In the genomic region with DNA sequence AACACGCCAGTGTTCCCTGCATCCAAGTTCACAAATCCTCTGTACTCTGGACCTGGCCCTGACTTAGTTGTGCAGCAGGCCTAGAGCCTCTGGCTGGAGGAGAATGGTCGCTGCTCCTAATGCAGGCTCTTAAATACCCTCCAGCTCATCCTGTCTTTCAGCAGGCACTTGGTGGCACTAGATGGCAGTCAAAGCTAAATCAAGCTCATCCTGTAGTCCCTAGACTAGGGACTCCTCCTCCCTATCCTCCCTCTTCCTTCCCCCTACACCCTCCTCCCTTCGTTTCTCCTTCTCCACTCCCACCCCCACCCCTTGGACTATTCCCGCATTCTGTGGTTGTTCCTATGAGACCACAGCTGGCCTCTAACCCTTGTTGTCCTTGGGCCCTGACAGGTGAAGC, we compare ENCODE assay signal across 8 cellular contexts. TPM values are rescaled to one million over a fixed set of nuclear protein-coding genes. Genes with fewer than 3 reads are reported as not detected.
DNase-seq lines count a peak whose midpoint lies in the region; ATAC-seq and TF ChIP-seq lines count a peak whose summit lies in the region.

No MANE protein-coding gene starts in this region.

- H3K9me3 Mint-ChIP-seq in MCF 10A (ENCODE audit: unreplicated experiment) = no peaks in the 10 kb centered on the region

- H3K36me3 Mint-ChIP-seq in MCF 10A (ENCODE audit: insufficient read depth, unreplicated experiment) = no peaks in the 10 kb centered on the region

- H3K27ac Mint-ChIP-seq in MCF 10A (ENCODE audit: low read depth, unreplicated experiment) = no peak overlapping the region

- H3K36me3 ChIP-seq in breast epithelium = no peaks in the 10 kb centered on the region

- H3K27ac ChIP-seq in breast epithelium = no peak overlapping the region

- no peaks in the 10 kb centered on the region for H3K9me3 ChIP-seq in breast epithelium

- no peak overlapping the region for H3K4me3 Mint-ChIP-seq in MCF 10A (ENCODE audit: unreplicated experiment)

- TF ChIP-seq POLR2A in breast epithelium (IDR thresholded peaks at IDR 0.05) = no peak

- peaks cover 5% of the 10 kb centered on the region for H3K4me1 Mint-ChIP-seq in MCF 10A (ENCODE audit: insufficient read depth, unreplicated experiment)

- H3K4me3 ChIP-seq in breast epithelium = no peak overlapping the region

- no peaks in the 10 kb centered on the region for H3K4me1 ChIP-seq in breast epithelium

- peak; percentile 43 for TF ChIP-seq CTCF in MCF 10A (IDR thresholded peaks at IDR 0.05; ENCODE audit: unreplicated experiment)
- no peak for TF ChIP-seq CTCF in breast epithelium (IDR thresholded peaks at IDR 0.05)

- POLR2A ChIA-PET in MCF 10A (lab: Yijun Ruan, JAX) = interaction anchor here (0.8 kb wide), 1 partner anchor 808 kb away, joined by 3 read pairs; no protein-coding TSS in a partner anchor

- DNase-seq in MCF 10A (ENCODE audit: unreplicated experiment) (peak; percentile 59), breast epithelium (ENCODE audit: low spot score in 2 of 2) (no peak), RKO (ENCODE audit: low spot score) (peak; percentile 71), Right ventricle myocardium superior (no peak), activated gamma-delta T cell treated with Interleukin-2 at 50 U/mL for 16 hours (no peak)

- CTCF ChIA-PET in MCF 10A (lab: Yijun Ruan, JAX) = interaction anchor here (0.6 to 1.4 kb wide), 10 partner anchors 9 to 808 kb away, joined by 3 to 6 read pairs (median 4); no protein-coding TSS in a partner anchor

- ATAC-seq in Right ventricle myocardium superior (ENCODE audit: poor library complexity) = peak; percentile 64
- no peak for ATAC-seq in GM18870 (IDR thresholded peaks at IDR 0.05; ENCODE audit: unreplicated experiment)
- no peak for ATAC-seq in HG03469 (IDR thresholded peaks at IDR 0.05; ENCODE audit: unreplicated experiment)
- no peak for ATAC-seq in GM18868 (IDR thresholded peaks at IDR 0.05; ENCODE audit: unreplicated experiment)

- H3K27me3 Mint-ChIP-seq in MCF 10A (ENCODE audit: insufficient read depth, unreplicated experiment) = peaks cover 32% of the 10 kb centered on the region

- H3K27me3 ChIP-seq in breast epithelium = no peaks in the 10 kb centered on the region

- BruUV-seq in MCF 10A (replicated peaks; lab: Mats Ljungman, UMichigan) = no TSS peak

- intact Hi-C loops in MCF 10A (cut with micrococcal nuclease) = loop anchor here (5.0 kb wide), 1 partner anchor 146 kb away; no protein-coding TSS in a partner anchor
- intact Hi-C loops in breast epithelium (cut with DNase I; ENCODE audit: low total_unique reads) = no loop called here
- intact Hi-C loops in Right ventricle myocardium superior (cut with DNase I) = no loop called here

RNA-seq across cellular contexts. Expression of gene MTR, which starts 41.5 kb away (rescaled TPM):
- 54.6 and 59.1 TPM in 2 replicates for total RNA-seq in MCF 10A (2022)
- 10 to 100 TPM; 30.5 to 32.3 (median 31.7) TPM for total RNA-seq in breast epithelium
- total RNA-seq in Right ventricle myocardium superior = 47.2 TPM

Comparison
In these comparisons a context has a peak if more than half of its experiments do, and no peak if none do; other contexts are left out.
1. DNase-seq: peak in MCF 10A (single experiment) and RKO (single experiment); none in breast epithelium (0 of 2), Right ventricle myocardium superior (single experiment) and activated gamma-delta T cell treated with Interleukin-2 at 50 U/mL for 16 hours (single experiment).